38 cellular contexts compared by ENCODE assay signal in genomic region chr1:38060557-38060956, GRCh38. TPM values are rescaled to one million over a fixed set of nuclear protein-coding genes. Genes with fewer than 3 reads are reported as not detected.
"Had no signal": no experiment of that assay in that cellular context is flagged by ENCODE, and none has a peak within 500 bp of the region (broad histone marks: within the 10 kb centered on the region; RNA-seq: fewer than 3 reads in every experiment).

No MANE protein-coding gene starts in this region.

- H3K4me3 Mint-ChIP-seq: activated CD4-positive, alpha-beta T cell treated with anti-CD3 and anti-CD28 coated beads for 36 hours; activated CD4-positive, alpha-beta T cell treated with anti-CD3 and anti-CD28 coated beads, Interleukin-2, amount 10 ng/mL, durations not matched to agents 7 days and 5 days; activated CD8-positive, alpha-beta T cell treated with anti-CD3 and anti-CD28 coated beads, Interleukin-2, amount 10 ng/mL, durations not matched to agents 7 days and 5 days; activated naive CD4-positive, alpha-beta T cell treated with anti-CD3 and anti-CD28 coated beads, Interleukin-2, amount 50 U/mL, for 24 hours; activated naive CD8-positive, alpha-beta T cell treated with anti-CD3 and anti-CD28 coated beads, Interleukin-2, amount 10 ng/mL, durations not matched to agents 7 days and 5 days; activated T-cell treated with anti-CD3 and anti-CD28 coated beads, Interleukin-2, amount 50 U/mL, for 24 hours; T-helper 1 cell treated with Interleukin-12 subunit alpha and Interleukin-12 subunit beta and Interleukin-4 antibody, amounts not matched to agents 30 μg/mL and 1 μg/mL, for 36 hours; T-helper 2 cell treated with Interferon-gamma antibody and Interleukin-4, amounts not matched to agents 5 μg/mL and 100 μg/mL, for 36 hours; WTC11 had no signal

- H3K4me1 ChIP-seq: ascending aorta had no signal

- H3K4me3 ChIP-seq: ascending aorta, cardiac muscle cell, MG63, PC-9, SJCRH30 had no signal

- H3K36me3 Mint-ChIP-seq: activated naive CD4-positive, alpha-beta T cell treated with anti-CD3 and anti-CD28 coated beads, Interleukin-2, amount 50 U/mL, for 24 hours; activated naive CD8-positive, alpha-beta T cell treated with anti-CD3 and anti-CD28 coated beads, Interleukin-2, amount 10 ng/mL, durations not matched to agents 7 days and 5 days; WTC11 had no signal

- H3K27me3 Mint-ChIP-seq: activated CD4-positive, alpha-beta T cell treated with anti-CD3 and anti-CD28 coated beads for 36 hours; activated naive CD4-positive, alpha-beta T cell treated with anti-CD3 and anti-CD28 coated beads, Interleukin-2, amount 50 U/mL, for 24 hours had no signal

- H3K4me1 Mint-ChIP-seq: activated CD4-positive, alpha-beta T cell treated with anti-CD3 and anti-CD28 coated beads, Interleukin-2, amount 10 ng/mL, durations not matched to agents 7 days and 5 days; activated naive CD4-positive, alpha-beta T cell treated with anti-CD3 and anti-CD28 coated beads, Interleukin-2, amount 50 U/mL, for 24 hours; activated naive CD8-positive, alpha-beta T cell treated with anti-CD3 and anti-CD28 coated beads, Interleukin-2, amount 10 ng/mL, durations not matched to agents 7 days and 5 days had no signal

- H2AFZ ChIP-seq: PC-9 had no signal

- H3K9me3 ChIP-seq: ascending aorta, MG63, SJCRH30, SK-N-SH had no signal

- H3K27me3 ChIP-seq: ascending aorta, cardiac muscle cell, MG63, SJCRH30 had no signal

- H3K9ac ChIP-seq: SK-N-SH had no signal

- H3K9me3 Mint-ChIP-seq: activated CD4-positive, alpha-beta T cell treated with anti-CD3 and anti-CD28 coated beads, Interleukin-2, amount 10 ng/mL, durations not matched to agents 7 days and 5 days; activated naive CD4-positive, alpha-beta T cell treated with anti-CD3 and anti-CD28 coated beads, Interleukin-2, amount 50 U/mL, for 24 hours; activated naive CD8-positive, alpha-beta T cell treated with anti-CD3 and anti-CD28 coated beads, Interleukin-2, amount 10 ng/mL, durations not matched to agents 7 days and 5 days; activated T-cell treated with anti-CD3 and anti-CD28 coated beads, Interleukin-2, amount 50 U/mL, for 24 hours; activated T-helper 2 cell treated with anti-CD3 and anti-CD28 coated beads, Interferon-gamma antibody, Interleukin-2, Interleukin-4, amounts not matched to agents 10 μg/mL and 5 μg/mL and 100 μg/mL, durations not matched to agents 14 hours and 24 hours and 36 hours; T-helper 1 cell treated with Interleukin-12 subunit alpha and Interleukin-12 subunit beta and Interleukin-4 antibody, amounts not matched to agents 30 μg/mL and 1 μg/mL, for 36 hours; T-helper 2 cell treated with Interferon-gamma antibody and Interleukin-4, amounts not matched to agents 5 μg/mL and 100 μg/mL, for 36 hours; WTC11 had no signal

- ATAC-seq: activated CD4-positive, alpha-beta T cell treated with anti-CD3 and anti-CD28 coated beads for 36 hours; activated CD4-positive, CD25-positive, alpha-beta regulatory T cell treated with anti-CD3 and anti-CD28 coated beads, Interleukin-2, amount 50 U/mL, for 24 hours; activated CD8-positive, alpha-beta T cell treated with anti-CD3 and anti-CD28 coated beads, Interleukin-2, amount 10 ng/mL, durations not matched to agents 7 days and 5 days; WTC11 had no signal

- H3K4me2 ChIP-seq: PC-9, SK-N-SH had no signal

- FAIRE-seq: RCC 7860, TTC549 had no signal

- H3K27ac Mint-ChIP-seq: activated CD4-positive, alpha-beta T cell treated with anti-CD3 and anti-CD28 coated beads for 36 hours; activated CD4-positive, alpha-beta T cell treated with anti-CD3 and anti-CD28 coated beads, Interleukin-2, amount 10 ng/mL, durations not matched to agents 7 days and 5 days; activated CD8-positive, alpha-beta T cell treated with anti-CD3 and anti-CD28 coated beads, Interleukin-2, amount 10 ng/mL, durations not matched to agents 7 days and 5 days; activated naive CD8-positive, alpha-beta T cell treated with anti-CD3 and anti-CD28 coated beads, Interleukin-2, amount 10 ng/mL, durations not matched to agents 7 days and 5 days; activated T-cell treated with anti-CD3 and anti-CD28 coated beads, Interleukin-2, amount 50 U/mL, for 24 hours; activated T-helper 2 cell treated with anti-CD3 and anti-CD28 coated beads, Interferon-gamma antibody, Interleukin-2, Interleukin-4, amounts not matched to agents 10 μg/mL and 5 μg/mL and 100 μg/mL, durations not matched to agents 14 hours and 24 hours and 36 hours; T-helper 1 cell treated with Interleukin-12 subunit alpha and Interleukin-12 subunit beta and Interleukin-4 antibody, amounts not matched to agents 30 μg/mL and 1 μg/mL, for 36 hours; T-helper 2 cell treated with Interferon-gamma antibody and Interleukin-4, amounts not matched to agents 5 μg/mL and 100 μg/mL, for 36 hours had no signal

- DNase-seq: activated CD4-positive, alpha-beta T cell treated with anti-CD3 and anti-CD28 coated beads for 36 hours; activated CD4-positive, alpha-beta T cell treated with anti-CD3 and anti-CD28 coated beads, Interleukin-2, amount 10 ng/mL, durations not matched to agents 7 days and 5 days; activated CD4-positive, alpha-beta T cell treated with anti-CD3 and anti-CD28 coated beads, Interleukin-2, amount 50 U/mL, for 48 hours; activated CD8-positive, alpha-beta T cell treated with anti-CD3 and anti-CD28 coated beads, Interleukin-2, amount 10 ng/mL, durations not matched to agents 7 days and 5 days; activated gamma-delta T cell; activated naive CD4-positive, alpha-beta T cell treated with Interleukin-2 at 50 U/mL for 16 hours; activated naive CD8-positive, alpha-beta T cell treated with anti-CD3 and anti-CD28 coated beads, Interleukin-2, amount 10 ng/mL, durations not matched to agents 7 days and 5 days; activated T-cell treated with anti-CD3 and anti-CD28 coated beads, Interleukin-2, amount 50 U/mL, for 24 hours; cerebellar nuclear complex; Kasumi-1; KG1; MG63; NCI-H1048; NCI-H1417; NCI-H146; NCI-H187; NCI-H2029 treated with DMSO at 0.1 percent for 48 hours; NCI-H2107; NCI-H2171; NCI-H510A; NCI-H526; NCI-H748 treated with DMSO at 0.1 percent for 48 hours; NK-92 treated with Interleukin-12 subunit alpha and Interleukin-12 subunit beta, amount 100 ng/mL, for 24 hours; PC-9; SHP77; SK-N-SH had no signal

- H3K27ac ChIP-seq: ascending aorta, cardiac muscle cell, PC-9, RWPE1, SJCRH30 had no signal

- H3K36me3 ChIP-seq: ascending aorta, cardiac muscle cell, MG63, SJCRH30 had no signal

RNA-seq across cellular contexts. Expression of gene POU3F1, which starts 14.0 kb away (rescaled TPM):
- total RNA-seq: activated CD4-positive, alpha-beta T cell treated with anti-CD3 and anti-CD28 coated beads, Interleukin-2, amount 10 ng/mL, durations not matched to agents 7 days and 5 days; activated CD8-positive, alpha-beta T cell treated with anti-CD3 and anti-CD28 coated beads, Interleukin-2, amount 10 ng/mL, durations not matched to agents 7 days and 5 days; ascending aorta; PC-9 had no signal
- polyA plus RNA-seq: SK-N-SH had no signal
